35 cellular contexts compared by ENCODE assay signal in genomic region chr1:239700667-239701066, GRCh38.
"Had no signal": no experiment of that assay in that cellular context is flagged by ENCODE, and none has a peak within 500 bp of the region (broad histone marks: within the 10 kb centered on the region; RNA-seq: fewer than 3 reads in every experiment).

No MANE protein-coding gene starts in this region.

- H3K4me1 ChIP-seq: adrenal gland, breast epithelium had no signal

- H3K9me3 Mint-ChIP-seq: activated B cell treated with CpG ODN at 0.5 μM for 24 hours had no signal

- H3K27ac ChIP-seq: adrenal gland, body of pancreas, brain microvascular endothelial cell, breast epithelium, VCaP had no signal

- H3K27me3 ChIP-seq: adrenal gland, body of pancreas, brain microvascular endothelial cell, breast epithelium had no signal

- H3K9me3 ChIP-seq: adrenal gland, body of pancreas, breast epithelium had no signal

- H3K36me3 ChIP-seq: adrenal gland, brain microvascular endothelial cell, breast epithelium had no signal

- ATAC-seq: activated CD8-positive, alpha-beta T cell treated with anti-CD3 and anti-CD28 coated beads for 36 hours; activated naive CD4-positive, alpha-beta T cell treated with anti-CD3 and anti-CD28 coated beads, Interleukin-2, amount 50 U/mL, for 72 hours; body of pancreas had no signal

- H3K4me1 Mint-ChIP-seq: activated B cell treated with CpG ODN at 0.5 μM for 24 hours had no signal

- H3K27me3 Mint-ChIP-seq: activated B cell treated with CpG ODN at 0.5 μM for 24 hours; activated CD4-positive, alpha-beta memory T cell treated with anti-CD3 and anti-CD28 coated beads for 36 hours; activated CD4-positive, alpha-beta T cell treated with anti-CD3 and anti-CD28 coated beads, Interleukin-2, amount 10 ng/mL, durations not matched to agents 24 days and 14 days; activated CD8-positive, alpha-beta T cell treated with anti-CD3 and anti-CD28 coated beads for 36 hours; activated naive CD8-positive, alpha-beta T cell treated with anti-CD3 and anti-CD28 coated beads for 36 hours had no signal

- FAIRE-seq: astrocyte, TTC549 had no signal

- H3K4me3 ChIP-seq: adrenal gland, body of pancreas, breast epithelium had no signal

- H3K4me3 Mint-ChIP-seq: activated B cell treated with CpG ODN at 0.5 μM for 24 hours; activated CD4-positive, alpha-beta memory T cell treated with anti-CD3 and anti-CD28 coated beads for 36 hours; activated CD4-positive, alpha-beta T cell treated with anti-CD3 and anti-CD28 coated beads, Interleukin-2, amount 10 ng/mL, durations not matched to agents 24 days and 14 days; activated CD8-positive, alpha-beta T cell treated with anti-CD3 and anti-CD28 coated beads for 36 hours; activated naive CD8-positive, alpha-beta T cell treated with anti-CD3 and anti-CD28 coated beads for 36 hours; T-helper 1 cell treated with Interleukin-12 subunit alpha and Interleukin-12 subunit beta and Interleukin-4 antibody, amounts not matched to agents 30 μg/mL and 1 μg/mL, for 36 hours; T-helper 2 cell treated with Interferon-gamma antibody and Interleukin-4, amounts not matched to agents 5 μg/mL and 100 μg/mL, for 36 hours had no signal

- H3K27ac Mint-ChIP-seq: activated B cell treated with CpG ODN at 0.5 μM for 24 hours; activated CD4-positive, alpha-beta memory T cell treated with anti-CD3 and anti-CD28 coated beads for 36 hours; activated CD4-positive, alpha-beta T cell treated with anti-CD3 and anti-CD28 coated beads, Interleukin-2, amount 10 ng/mL, durations not matched to agents 24 days and 14 days; activated CD8-positive, alpha-beta T cell treated with anti-CD3 and anti-CD28 coated beads for 36 hours; activated naive CD4-positive, alpha-beta T cell treated with anti-CD3 and anti-CD28 coated beads, Interleukin-2, amount 50 U/mL, for 72 hours; activated naive CD8-positive, alpha-beta T cell treated with anti-CD3 and anti-CD28 coated beads for 36 hours; activated T-helper 2 cell treated with anti-CD3 and anti-CD28 coated beads, Interferon-gamma antibody, Interleukin-2, Interleukin-4, amounts not matched to agents 10 μg/mL and 5 μg/mL and 100 μg/mL, durations not matched to agents 14 hours and 24 hours and 36 hours; T-helper 1 cell treated with Interleukin-12 subunit alpha and Interleukin-12 subunit beta and Interleukin-4 antibody, amounts not matched to agents 30 μg/mL and 1 μg/mL, for 36 hours; T-helper 2 cell treated with Interferon-gamma antibody and Interleukin-4, amounts not matched to agents 5 μg/mL and 100 μg/mL, for 36 hours had no signal

- DNase-seq: activated B cell treated with CpG ODN at 0.5 μM for 24 hours; activated CD4-positive, alpha-beta memory T cell treated with anti-CD3 and anti-CD28 coated beads for 36 hours; activated CD4-positive, alpha-beta T cell treated with anti-CD3 and anti-CD28 coated beads for 4 hours; activated CD4-positive, alpha-beta T cell treated with anti-CD3 and anti-CD28 coated beads, Interleukin-2, amount 10 ng/mL, durations not matched to agents 24 days and 14 days; activated CD4-positive, alpha-beta T cell treated with anti-CD3 and anti-CD28 coated beads, Interleukin-2, amount 50 U/mL, for 1 hour; activated CD4-positive, alpha-beta T cell treated with anti-CD3 and anti-CD28 coated beads, Interleukin-2, amount 50 U/mL, for 4 hours; activated CD4-positive, CD25-positive, alpha-beta regulatory T cell treated with anti-CD3 and anti-CD28 coated beads, Interleukin-2, amount 50 U/mL, for 72 hours; activated CD8-positive, alpha-beta memory T cell treated with anti-CD3 and anti-CD28 coated beads, Interleukin-2, amount 50 U/mL, for 4 hours; activated CD8-positive, alpha-beta T cell treated with anti-CD3 and anti-CD28 coated beads for 36 hours; activated effector memory CD4-positive, alpha-beta T cell treated with Interleukin-2 at 50 U/mL for 16 hours; activated gamma-delta T cell; activated naive CD4-positive, alpha-beta T cell treated with anti-CD3 and anti-CD28 coated beads, Interleukin-2, amount 50 U/mL, for 16 hours; activated naive CD4-positive, alpha-beta T cell treated with Interleukin-2 at 50 U/mL for 16 hours; activated naive CD8-positive, alpha-beta T cell treated with anti-CD3 and anti-CD28 coated beads for 36 hours; activated T-cell treated with anti-CD3 and anti-CD28 coated beads for 4 hours; activated T-cell treated with anti-CD3 and anti-CD28 coated beads, Interleukin-2, amount 50 U/mL, for 1 hour; activated T-cell treated with anti-CD3 and anti-CD28 coated beads, Interleukin-2, amount 50 U/mL, for 48 hours; adrenal gland; amniotic stem cell; aorta; brain microvascular endothelial cell; central memory CD4-positive, alpha-beta T cell; SW 1271; T-helper 1 cell; T-helper 2 cell; T-helper 9 cell had no signal
